9 cellular contexts compared by ENCODE assay signal in genomic region chr6:157054531-157054979, GRCh38.
A peak's percentile ranks its signal among the peaks of the same experiment; 100 is the strongest.
DNase-seq lines count a peak whose midpoint lies in the region; ATAC-seq, FAIRE-seq and TF ChIP-seq lines count a peak whose summit lies in the region.
"Had no signal": no experiment of that assay in that cellular context is flagged by ENCODE, and none has a peak within 500 bp of the region (broad histone marks: within the 10 kb centered on the region; RNA-seq: fewer than 3 reads in every experiment).

No MANE protein-coding gene starts in this region.

- H3K79me1 ChIP-seq in trophoblast cell (ENCODE audit: low read length), result no peaks in the 10 kb centered on the region

- H2BK120ac ChIP-seq in trophoblast cell (ENCODE audit: insufficient read depth, low read length, poor library complexity), result no peak overlapping the region

- H3K27ac ChIP-seq in trophoblast cell (ENCODE audit: low read depth, low read length) (no peak overlapping the region), testis (no peak overlapping the region)

- peaks cover 33% of the 10 kb centered on the region for H3K4me1 Mint-ChIP-seq in activated CD4-positive, alpha-beta memory T cell treated with anti-CD3 and anti-CD28 coated beads, Interleukin-2, amount 10 ng/mL, durations not matched to agents 7 days and 5 days

- H3K18ac ChIP-seq in trophoblast cell (ENCODE audit: low read length), result peak overlapping the region; percentile 81

- CTCF ChIA-PET in activated CD4-positive, alpha-beta memory T cell treated with anti-CD3 and anti-CD28 coated beads, Interleukin-2, amount 10 ng/mL, durations not matched to agents 7 days and 5 days (lab: Charles Lee), result interaction anchor here (1.0 to 1.7 kb wide), 4 partner anchors 8 to 260 kb away, joined by 3 to 7 read pairs (median 3); no protein-coding TSS in a partner anchor

- H3K27ac Mint-ChIP-seq in activated CD4-positive, alpha-beta memory T cell treated with anti-CD3 and anti-CD28 coated beads, Interleukin-2, amount 10 ng/mL, durations not matched to agents 7 days and 5 days, result peak overlapping the region; percentile 85

- peaks cover 2% of the 10 kb centered on the region for H3K9me3 ChIP-seq in trophoblast cell (ENCODE audit: insufficient read depth, low read depth, low read length)
- no peaks in the 10 kb centered on the region for H3K9me3 ChIP-seq in testis

- H3K36me3 ChIP-seq in trophoblast cell (ENCODE audit: control insufficient read depth in 1 of 2, insufficient read depth in 2 of 2, low read length in 2 of 2) (peaks cover 2 to 7% of the 10 kb centered on the region in 2 experiments), testis (ENCODE audit: low read depth, missing control alignments) (no peaks in the 10 kb centered on the region)

- TF ChIP-seq POLR2A in testis (IDR thresholded peaks at IDR 0.05), result no peak

- no peak overlapping the region for H2AFZ ChIP-seq in trophoblast cell (ENCODE audit: insufficient read depth, low read length, poor library complexity)

- no peak overlapping the region for H3K14ac ChIP-seq in trophoblast cell (ENCODE audit: low read length)

- H3K36me3 Mint-ChIP-seq in activated CD4-positive, alpha-beta memory T cell treated with anti-CD3 and anti-CD28 coated beads, Interleukin-2, amount 10 ng/mL, durations not matched to agents 7 days and 5 days (ENCODE audit: low read depth), result peaks cover 17% of the 10 kb centered on the region

- H3K27me3 ChIP-seq in trophoblast cell (ENCODE audit: insufficient read depth, low read length) (no peaks in the 10 kb centered on the region), testis (no peaks in the 10 kb centered on the region)

- H3K4ac ChIP-seq in trophoblast cell (ENCODE audit: low read depth, low read length), result no peak overlapping the region

- no peaks in the 10 kb centered on the region for H3K27me3 Mint-ChIP-seq in activated CD4-positive, alpha-beta memory T cell treated with anti-CD3 and anti-CD28 coated beads, Interleukin-2, amount 10 ng/mL, durations not matched to agents 7 days and 5 days

- no peak overlapping the region for H3K4me3 Mint-ChIP-seq in activated CD4-positive, alpha-beta memory T cell treated with anti-CD3 and anti-CD28 coated beads, Interleukin-2, amount 10 ng/mL, durations not matched to agents 7 days and 5 days

- intact Hi-C loops in testis (cut with DNase I; ENCODE audit: low total_unique reads), result no loop called here

- H2BK5ac ChIP-seq in trophoblast cell (ENCODE audit: low read depth, low read length, poor library complexity), result no peak overlapping the region

- no peak overlapping the region for H4K8ac ChIP-seq in trophoblast cell (ENCODE audit: low read depth, low read length)

- H2BK12ac ChIP-seq in trophoblast cell (ENCODE audit: low read length), result no peak overlapping the region

- H3K9me3 Mint-ChIP-seq in activated CD4-positive, alpha-beta memory T cell treated with anti-CD3 and anti-CD28 coated beads, Interleukin-2, amount 10 ng/mL, durations not matched to agents 7 days and 5 days, result no peaks in the 10 kb centered on the region

- H4K12ac ChIP-seq in trophoblast cell (ENCODE audit: low read depth, low read length), result no peak overlapping the region

- no peak for FAIRE-seq in RCC 7860 (lab: Jason Lieb, UNC)
- FAIRE-seq: kidney had no signal

- WGBS in trophoblast cell (ENCODE audit: extremely low coverage, insufficient coverage, insufficient read length), result no CpG with 5 or more reads among the region's 4 CpGs
- WGBS in testis, 2 donors, result 94% methylated on average over 4 of the region's 4 CpGs

- H3K4me3 ChIP-seq in trophoblast cell (ENCODE audit: low read depth, low read length) (no peak overlapping the region), testis (no peak overlapping the region)

- no peak overlapping the region for H3K9ac ChIP-seq in trophoblast cell (ENCODE audit: low read length)

- no peak overlapping the region for H3K4me2 ChIP-seq in trophoblast cell (ENCODE audit: low read length)

- no peak for TF ChIP-seq CTCF in testis (IDR thresholded peaks at IDR 0.05)

- H3K79me2 ChIP-seq in trophoblast cell (ENCODE audit: control insufficient read depth, insufficient read depth, low read length, poor library complexity), result no peaks in the 10 kb centered on the region

- ATAC-seq in GM18907 (IDR thresholded peaks at IDR 0.05; ENCODE audit: unreplicated experiment) (peak; percentile 74), HG03378 (IDR thresholded peaks at IDR 0.05; ENCODE audit: unreplicated experiment) (peak; percentile 70)

- H3K23ac ChIP-seq in trophoblast cell (ENCODE audit: low read length), result no peak overlapping the region

- H4K91ac ChIP-seq in trophoblast cell (ENCODE audit: low read depth, low read length), result no peak overlapping the region

- POLR2A ChIA-PET in activated CD4-positive, alpha-beta memory T cell treated with anti-CD3 and anti-CD28 coated beads, Interleukin-2, amount 10 ng/mL, durations not matched to agents 7 days and 5 days (lab: Charles Lee), result interaction anchor here (1.0 to 2.4 kb wide), 14 partner anchors 8 to 278 kb away, joined by 3 to 10 read pairs (median 4); partner anchors contain the start of genes ARID1B and TMEM242

- H3K4me1 ChIP-seq in trophoblast cell (ENCODE audit: control insufficient read depth in 1 of 2, insufficient read depth in 2 of 2, low read length in 2 of 2), result no peaks in the 10 kb centered on the region
- no peaks in the 10 kb centered on the region for H3K4me1 ChIP-seq in testis

- H2AK5ac ChIP-seq in trophoblast cell (ENCODE audit: low read length), result no peak overlapping the region

- peak; percentile 36 for DNase-seq in activated CD4-positive, alpha-beta memory T cell treated with anti-CD3 and anti-CD28 coated beads, Interleukin-2, amount 10 ng/mL, durations not matched to agents 7 days and 5 days
- DNase-seq in trophoblast cell, result no peak
- no peak for DNase-seq in NCI-H526 treated with DMSO at 0.1 percent for 48 hours (lab: John Stamatoyannopoulos, UW)
- DNase-seq in RCC 7860 (ENCODE audit: low spot score), result no peak
- DNase-seq in midbrain (lab: John Stamatoyannopoulos, UW), result no peak
- no peak for DNase-seq in testis
- DNase-seq: kidney had no signal
